22 cellular contexts compared by ENCODE assay signal in the genomic region with DNA sequence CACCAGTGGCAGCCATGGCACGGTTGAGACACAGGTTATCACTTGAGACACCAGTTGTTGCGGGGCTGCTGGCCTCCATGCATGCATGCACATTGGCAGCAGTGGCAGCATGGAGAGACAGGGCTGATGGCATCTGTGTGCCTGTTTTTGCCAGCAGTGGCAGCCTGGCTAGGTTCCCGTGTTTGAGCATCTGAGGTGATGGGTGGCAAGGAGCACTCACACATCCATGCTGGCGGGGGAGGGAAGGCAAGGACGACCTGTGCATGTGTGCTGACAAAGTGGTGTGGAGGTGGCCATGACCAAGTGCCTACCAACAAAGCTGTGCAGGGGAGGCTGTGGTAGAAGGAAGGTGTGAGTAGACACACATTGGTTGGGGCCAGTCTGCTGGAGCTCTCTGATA.
"Had no signal": no experiment of that assay in that cellular context is flagged by ENCODE, and none has a peak within 500 bp of the region (broad histone marks: within the 10 kb centered on the region; RNA-seq: fewer than 3 reads in every experiment).

No MANE protein-coding gene starts in this region.

- H3K27me3 ChIP-seq: brain microvascular endothelial cell, cardiac muscle cell had no signal

- H3K27ac ChIP-seq: brain microvascular endothelial cell, cardiac muscle cell, KMS-11, PC-9, SK-N-MC, VCaP had no signal

- H3K4me3 ChIP-seq: cardiac muscle cell, PC-9, SK-N-MC had no signal

- H3K4me2 ChIP-seq: KMS-11 had no signal

- H3K36me3 ChIP-seq: brain microvascular endothelial cell, cardiac muscle cell had no signal

- ATAC-seq: activated CD4-positive, alpha-beta T cell treated with anti-CD3 and anti-CD28 coated beads for 36 hours; activated T-helper 17 cell treated with anti-CD3 and anti-CD28 coated beads, Interleukin-2, amount 50 U/mL, for 72 hours had no signal

- DNase-seq: activated CD4-positive, alpha-beta memory T cell treated with anti-CD3 and anti-CD28 coated beads, Interleukin-2, amount 10 ng/mL, durations not matched to agents 7 days and 5 days; activated CD4-positive, alpha-beta T cell treated with anti-CD3 and anti-CD28 coated beads for 36 hours; activated CD4-positive, alpha-beta T cell treated with anti-CD3 and anti-CD28 coated beads, Interleukin-2, amount 50 U/mL, for 1 hour; activated gamma-delta T cell; activated naive CD4-positive, alpha-beta T cell treated with anti-CD3 and anti-CD28 coated beads for 36 hours; activated T-cell treated with anti-CD3 and anti-CD28 coated beads for 4 hours; activated T-cell treated with anti-CD3 and anti-CD28 coated beads, Interleukin-2, amount 50 U/mL, for 48 hours; amygdala; brain microvascular endothelial cell; NCI-H1092; NCI-H1417 treated with DMSO at 0.1 percent for 48 hours; NCI-H187; NCI-H2081; NCI-H524; PC-9; SIG-M5; T-helper 1 cell had no signal

- H2AFZ ChIP-seq: PC-9 had no signal

- H3K9ac ChIP-seq: KMS-11 had no signal
